ENCODE assay signal across 28 cellular contexts in the genomic region with DNA sequence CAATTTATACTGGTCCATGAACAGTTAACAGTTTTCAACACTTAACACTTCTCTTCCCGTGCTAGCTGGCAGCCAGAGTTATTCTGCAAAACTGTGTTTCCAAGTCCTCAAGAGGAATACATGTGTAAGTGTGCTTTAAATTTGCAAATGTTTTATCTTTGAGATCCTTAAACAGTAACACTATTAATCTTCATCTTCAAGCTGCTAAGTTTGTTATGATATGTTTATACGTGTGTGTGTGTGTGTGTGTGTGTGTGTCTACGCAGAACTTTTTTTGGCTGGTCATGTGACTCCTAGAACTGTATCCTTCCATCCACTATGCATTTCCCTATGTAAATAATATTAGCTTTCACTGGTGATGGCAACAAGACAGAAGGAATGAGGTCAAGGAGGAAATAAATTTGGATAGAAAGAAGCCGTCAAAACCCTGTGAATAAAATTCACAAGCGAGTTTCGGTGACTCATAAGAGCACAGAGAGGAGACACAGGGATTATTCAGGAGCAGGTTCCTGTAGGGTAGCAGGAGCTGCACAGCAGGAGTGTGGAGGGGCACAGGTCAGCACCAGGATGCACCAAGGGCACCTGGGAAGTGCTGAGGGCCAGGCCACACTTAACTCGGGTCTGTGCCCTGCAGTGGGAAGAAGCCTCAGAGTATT.
DNase-seq lines count a peak whose midpoint lies in the region; ATAC-seq and TF ChIP-seq lines count a peak whose summit lies in the region.
"Had no signal": no experiment of that assay in that cellular context is flagged by ENCODE, and none has a peak within 500 bp of the region (broad histone marks: within the 10 kb centered on the region; RNA-seq: fewer than 3 reads in every experiment).

No MANE protein-coding gene starts in this region.

- no peak for TF ChIP-seq EP300 in gastroesophageal sphincter (IDR thresholded peaks at IDR 0.05)

- no peak for DNase-seq in CD4-positive, CD25-positive, alpha-beta regulatory T cell
- DNase-seq in CD8-positive, alpha-beta T cell, result no peak
- DNase-seq in SK-MEL-5 (ENCODE audit: low read depth, low spot score), result peak; percentile 34
- DNase-seq in stimulated activated CD4-positive, alpha-beta T cell treated with anti-CD3 and anti-CD28 coated beads, Interleukin-4, amount 100 ng/mL, for 1 hour, result no peak
- no peak for DNase-seq in Kasumi-1 (lab: John Stamatoyannopoulos, UW)
- DNase-seq in NCI-H345 treated with DMSO at 0.1 percent for 48 hours (lab: John Stamatoyannopoulos, UW; ENCODE audit: unreplicated experiment), result no peak
- no peak for DNase-seq in tibial artery
- DNase-seq: activated CD4-positive, alpha-beta T cell treated with anti-CD3 and anti-CD28 coated beads for 48 hours; activated CD8-positive, alpha-beta memory T cell treated with anti-CD3 and anti-CD28 coated beads, Interleukin-2, amount 10 ng/mL, durations not matched to agents 7 days and 5 days; activated gamma-delta T cell; activated T-cell treated with anti-CD3 and anti-CD28 coated beads, Interleukin-2, amount 50 U/mL, for 4 hours; anterior cingulate cortex; H7; NCI-H1105; NCI-H187; NCI-H524 treated with DMSO at 0.1 percent for 48 hours; pancreas; Right ventricle myocardium superior; stimulated activated naive CD4-positive, alpha-beta T cell treated with Interleukin-2 at 50 U/mL for 16 hours; T-helper 9 cell; testis had no signal

- no peaks in the 10 kb centered on the region for H3K27me3 ChIP-seq in CD4-positive, CD25-positive, alpha-beta regulatory T cell (ENCODE audit: control insufficient read depth, insufficient read depth, low read length)
- H3K27me3 ChIP-seq in CD8-positive, alpha-beta T cell (ENCODE audit: insufficient read depth, low read length), result no peaks in the 10 kb centered on the region
- H3K27me3 ChIP-seq in gastroesophageal sphincter, result no peaks in the 10 kb centered on the region
- no peaks in the 10 kb centered on the region for H3K27me3 ChIP-seq in tibial artery
- H3K27me3 ChIP-seq: pancreas, testis had no signal

- intact Hi-C loops in CD8-positive, alpha-beta T cell (cut with DNase I, micrococcal nuclease), result loop anchor here in 1 of 2 experiments (2.0 kb wide), 1 partner anchor 43 kb away; no protein-coding TSS in a partner anchor
- intact Hi-C loops in tibial artery (cut with DNase I; ENCODE audit: low total_unique reads), result no loop called here

- peaks cover 18 to 53% (median 24%) of the 10 kb centered on the region in 4 donors for H3K4me1 Mint-ChIP-seq in CD4-positive, CD25-positive, alpha-beta regulatory T cell
- H3K4me1 Mint-ChIP-seq in CD8-positive, alpha-beta T cell (ENCODE audit: low read depth), result peaks cover 57% of the 10 kb centered on the region

- POLR2A ChIA-PET in CD8-positive, alpha-beta T cell (lab: Charles Lee), result interaction anchor here (0.6 kb wide), 1 partner anchor 313 kb away, joined by 3 read pairs; no protein-coding TSS in a partner anchor

- 20 to 31% methylated on average over 7 of the region's 7 CpGs for WGBS in gastroesophageal sphincter (ENCODE audit: low coverage in 1 of 2), 2 donors

- H3K4me1 ChIP-seq in CD4-positive, CD25-positive, alpha-beta regulatory T cell (ENCODE audit: control insufficient read depth, insufficient read depth, low read length, poor library complexity, severe bottlenecking), result peaks cover 29% of the 10 kb centered on the region
- peaks cover 44% of the 10 kb centered on the region for H3K4me1 ChIP-seq in CD8-positive, alpha-beta T cell (ENCODE audit: insufficient read depth, low read length)
- peaks cover 0 to 47% (median 3%) of the 10 kb centered on the region in 3 donors for H3K4me1 ChIP-seq in gastroesophageal sphincter
- H3K4me1 ChIP-seq in tibial artery, result peaks cover 0 to 22% (median 12%) of the 10 kb centered on the region in 4 donors
- H3K4me1 ChIP-seq: pancreas, testis had no signal

- H3K9me3 ChIP-seq in CD4-positive, CD25-positive, alpha-beta regulatory T cell (ENCODE audit: control insufficient read depth in 2 of 2, low read length in 2 of 2), result no peaks in the 10 kb centered on the region
- H3K9me3 ChIP-seq in CD8-positive, alpha-beta T cell (ENCODE audit: low read length), result no peaks in the 10 kb centered on the region
- H3K9me3 ChIP-seq in gastroesophageal sphincter, result no peaks in the 10 kb centered on the region
- H3K9me3 ChIP-seq in tibial artery, result no peaks in the 10 kb centered on the region
- H3K9me3 ChIP-seq: pancreas, testis had no signal

- no peak for TF ChIP-seq CTCF in CD8-positive, alpha-beta T cell (IDR thresholded peaks at IDR 0.05)
- TF ChIP-seq CTCF in gastroesophageal sphincter (IDR thresholded peaks at IDR 0.05) (no peak), tibial artery (IDR thresholded peaks at IDR 0.05) (no peak)

- no peaks in the 10 kb centered on the region for H3K9me3 Mint-ChIP-seq in CD4-positive, CD25-positive, alpha-beta regulatory T cell
- H3K9me3 Mint-ChIP-seq in CD8-positive, alpha-beta T cell, result no peaks in the 10 kb centered on the region
- H3K9me3 Mint-ChIP-seq: activated T-cell treated with anti-CD3 and anti-CD28 coated beads, Interleukin-2, amount 50 U/mL, for 4 hours; neural crest cell had no signal

- no peaks in the 10 kb centered on the region for H3K27me3 Mint-ChIP-seq in CD4-positive, CD25-positive, alpha-beta regulatory T cell
- no peaks in the 10 kb centered on the region for H3K27me3 Mint-ChIP-seq in CD8-positive, alpha-beta T cell (ENCODE audit: low read depth)
- H3K27me3 Mint-ChIP-seq: activated CD8-positive, alpha-beta memory T cell treated with anti-CD3 and anti-CD28 coated beads, Interleukin-2, amount 10 ng/mL, durations not matched to agents 7 days and 5 days had no signal

- peak overlapping the region in 1 of 4 donors; percentile 10 for H3K4me3 Mint-ChIP-seq in CD4-positive, CD25-positive, alpha-beta regulatory T cell
- no peak overlapping the region for H3K4me3 Mint-ChIP-seq in CD8-positive, alpha-beta T cell
- H3K4me3 Mint-ChIP-seq: activated CD8-positive, alpha-beta memory T cell treated with anti-CD3 and anti-CD28 coated beads, Interleukin-2, amount 10 ng/mL, durations not matched to agents 7 days and 5 days; activated T-cell treated with anti-CD3 and anti-CD28 coated beads, Interleukin-2, amount 50 U/mL, for 4 hours; neural crest cell had no signal

- ATAC-seq in CD4-positive, CD25-positive, alpha-beta regulatory T cell (ENCODE audit: low read depth in 2 of 2), result no peak
- no peak for ATAC-seq in CD8-positive, alpha-beta T cell
- peak; percentile 30 for ATAC-seq in gastroesophageal sphincter
- ATAC-seq: activated CD8-positive, alpha-beta memory T cell treated with anti-CD3 and anti-CD28 coated beads, Interleukin-2, amount 10 ng/mL, durations not matched to agents 7 days and 5 days; activated T-cell treated with anti-CD3 and anti-CD28 coated beads, Interleukin-2, amount 50 U/mL, for 4 hours; left lobe of liver; Panc1 had no signal

- no peak overlapping the region for H3K27ac ChIP-seq in CD4-positive, CD25-positive, alpha-beta regulatory T cell (ENCODE audit: insufficient read depth, low read length, poor library complexity, severe bottlenecking)
- H3K27ac ChIP-seq in CD8-positive, alpha-beta T cell (ENCODE audit: low read depth, low read length), result no peak overlapping the region
- H3K27ac ChIP-seq in gastroesophageal sphincter, result no peak overlapping the region
- H3K27ac ChIP-seq in tibial artery, result no peak overlapping the region
- H3K27ac ChIP-seq: C4-2B, pancreas, testis, VCaP had no signal

- in situ Hi-C loops in SK-MEL-5 (cut with HindIII; ENCODE audit: low pct_unique_long_range_greater_than_20kb, low sequenced_read_pairs), result no loop called here

- no peak for TF ChIP-seq POLR2A in gastroesophageal sphincter (IDR thresholded peaks at IDR 0.05)

- H3K36me3 ChIP-seq in CD4-positive, CD25-positive, alpha-beta regulatory T cell (ENCODE audit: control insufficient read depth, insufficient read depth, low read length), result no peaks in the 10 kb centered on the region
- no peaks in the 10 kb centered on the region for H3K36me3 ChIP-seq in CD8-positive, alpha-beta T cell (ENCODE audit: insufficient read depth, low read length)
- H3K36me3 ChIP-seq in gastroesophageal sphincter, result no peaks in the 10 kb centered on the region
- no peaks in the 10 kb centered on the region for H3K36me3 ChIP-seq in tibial artery
- H3K36me3 ChIP-seq: pancreas had no signal

- H3K27ac Mint-ChIP-seq in CD4-positive, CD25-positive, alpha-beta regulatory T cell, result peak overlapping the region; percentile 42 to 71 (median 44)
- peak overlapping the region; percentile 55 for H3K27ac Mint-ChIP-seq in CD8-positive, alpha-beta T cell
- H3K27ac Mint-ChIP-seq: activated CD8-positive, alpha-beta memory T cell treated with anti-CD3 and anti-CD28 coated beads, Interleukin-2, amount 10 ng/mL, durations not matched to agents 7 days and 5 days had no signal

- no peak overlapping the region for H3K4me3 ChIP-seq in CD4-positive, CD25-positive, alpha-beta regulatory T cell (ENCODE audit: low read depth, low read length)
- H3K4me3 ChIP-seq in CD8-positive, alpha-beta T cell (ENCODE audit: low read depth, low read length), result no peak overlapping the region
- no peak overlapping the region for H3K4me3 ChIP-seq in gastroesophageal sphincter
- no peak overlapping the region for H3K4me3 ChIP-seq in tibial artery
- H3K4me3 ChIP-seq: pancreas, skin epidermis, testis had no signal

- CTCF ChIA-PET in CD8-positive, alpha-beta T cell (lab: Charles Lee), result interaction anchor here (1.1 kb wide), 1 partner anchor 490 kb away, joined by 5 read pairs; no protein-coding TSS in a partner anchor

- H3K36me3 Mint-ChIP-seq in CD4-positive, CD25-positive, alpha-beta regulatory T cell, result no peaks in the 10 kb centered on the region
- H3K36me3 Mint-ChIP-seq in CD8-positive, alpha-beta T cell, result no peaks in the 10 kb centered on the region
- H3K36me3 Mint-ChIP-seq: activated CD8-positive, alpha-beta memory T cell treated with anti-CD3 and anti-CD28 coated beads, Interleukin-2, amount 10 ng/mL, durations not matched to agents 7 days and 5 days had no signal
